ENCODE assay signal across 11 cellular contexts in the genomic region with DNA sequence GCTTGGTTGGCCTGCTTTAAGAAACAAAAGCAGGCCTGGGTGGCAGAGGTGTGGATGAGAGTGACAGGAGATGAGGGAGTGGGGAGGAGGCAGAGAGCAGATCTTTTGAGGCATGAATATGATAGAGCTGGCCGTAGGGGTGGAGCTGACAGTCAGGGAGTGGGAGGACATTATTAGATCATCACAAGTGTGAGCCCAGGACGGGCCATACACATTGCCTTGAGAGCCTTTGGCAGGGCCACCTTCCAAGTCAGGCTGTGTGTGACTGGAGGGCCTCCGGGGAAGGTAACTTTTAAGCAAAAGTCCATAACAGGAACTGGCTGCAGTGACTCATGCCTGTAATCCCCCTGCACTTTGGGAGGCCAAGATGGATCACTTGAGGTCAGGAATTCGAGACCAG. TPM values are rescaled to one million over a fixed set of nuclear protein-coding genes. Genes with fewer than 3 reads are reported as not detected.
DNase-seq lines count a peak whose midpoint lies in the region; ATAC-seq and TF ChIP-seq lines count a peak whose summit lies in the region.
"Had no signal": no experiment of that assay in that cellular context is flagged by ENCODE, and none has a peak within 500 bp of the region (broad histone marks: within the 10 kb centered on the region; RNA-seq: fewer than 3 reads in every experiment).

No MANE protein-coding gene starts in this region.

- peaks cover 11% of the 10 kb centered on the region for H3K4me1 ChIP-seq in smooth muscle cell (ENCODE audit: low read depth)
- H3K4me1 ChIP-seq: tibial nerve had no signal

- TF ChIP-seq POLR2A in GM18505 (IDR thresholded peaks at IDR 0.05; ENCODE audit: borderline replicate concordance, extremely low read depth, insufficient read depth, insufficient read length) = no peak

- H3K4me2 ChIP-seq in smooth muscle cell = no peak overlapping the region

- 35% methylated on average over 4 of the region's 4 CpGs for WGBS in smooth muscle cell (ENCODE audit: low lambda C conversion rate)

- no peaks in the 10 kb centered on the region for H3K79me2 ChIP-seq in smooth muscle cell (ENCODE audit: low read depth)

- H3K27ac ChIP-seq in smooth muscle cell (ENCODE audit: low read depth) = no peak overlapping the region
- H3K27ac ChIP-seq: tibial nerve had no signal

- H3F3A ChIP-seq in smooth muscle cell (ENCODE audit: low read depth) = no peaks in the 10 kb centered on the region

- H3K9ac ChIP-seq in smooth muscle cell (ENCODE audit: low read depth) = no peak overlapping the region

- ATAC-seq in GM19351 (IDR thresholded peaks at IDR 0.05; ENCODE audit: unreplicated experiment) (peak; percentile 53), esophagus mucosa (peak; percentile 83), GM18505 (IDR thresholded peaks at IDR 0.05; ENCODE audit: unreplicated experiment) (no peak), GM21528 (IDR thresholded peaks at IDR 0.05; ENCODE audit: low FRiP score, unreplicated experiment) (no peak)
- ATAC-seq: mucosa of descending colon had no signal

- peaks cover 5% of the 10 kb centered on the region for H3K27me3 ChIP-seq in smooth muscle cell (ENCODE audit: low read depth)
- H3K27me3 ChIP-seq: tibial nerve had no signal

- DNase-seq in OCI-M1 (lab: John Stamatoyannopoulos, UW) = peak; percentile 40
- no peak for DNase-seq in smooth muscle cell (lab: John Stamatoyannopoulos, UW; ENCODE audit: unreplicated experiment)
- no peak for DNase-seq in retina
- no peak for DNase-seq in Kasumi-1 (lab: John Stamatoyannopoulos, UW)
- DNase-seq: activated naive CD8-positive, alpha-beta T cell treated with anti-CD3 and anti-CD28 coated beads for 36 hours; mucosa of descending colon had no signal

- no peaks in the 10 kb centered on the region for H4K20me1 ChIP-seq in smooth muscle cell (ENCODE audit: low read depth)

- H3K36me3 ChIP-seq in smooth muscle cell (ENCODE audit: low read depth) = no peaks in the 10 kb centered on the region
- H3K36me3 ChIP-seq: tibial nerve had no signal

- no peak for TF ChIP-seq CTCF in smooth muscle cell (IDR thresholded peaks at IDR 0.05; ENCODE audit: borderline replicate concordance, insufficient read depth, poor library complexity, severe bottlenecking)

- H3K4me3 ChIP-seq in smooth muscle cell = no peak overlapping the region
- H3K4me3 ChIP-seq: mucosa of descending colon, tibial nerve had no signal

- no peaks in the 10 kb centered on the region for H3K9me3 ChIP-seq in smooth muscle cell (replicated peaks; ENCODE audit: low read depth)
- H3K9me3 ChIP-seq: mucosa of descending colon, tibial nerve had no signal

- peak overlapping the region; percentile 54 for H2AFZ ChIP-seq in smooth muscle cell (ENCODE audit: low read depth)

RNA-seq across cellular contexts. Expression of a gene that starts 26.3 kb away (rescaled TPM):
- total RNA-seq in esophagus mucosa (13.7 TPM), smooth muscle cell (1.9 and 2.2 TPM in 2 replicates)
- 0.70 and 4.2 TPM in 2 replicates for polyA plus RNA-seq in smooth muscle cell

Comparison
In these comparisons a context has a peak if more than half of its experiments do, and no peak if none do; other contexts are left out.
1. ATAC-seq: peak in GM19351 (single experiment) and esophagus mucosa (single experiment); none in GM18505 (single experiment) and GM21528 (single experiment).